Comparison of ENCODE assay signal across 1 cellular context in the genomic region with DNA sequence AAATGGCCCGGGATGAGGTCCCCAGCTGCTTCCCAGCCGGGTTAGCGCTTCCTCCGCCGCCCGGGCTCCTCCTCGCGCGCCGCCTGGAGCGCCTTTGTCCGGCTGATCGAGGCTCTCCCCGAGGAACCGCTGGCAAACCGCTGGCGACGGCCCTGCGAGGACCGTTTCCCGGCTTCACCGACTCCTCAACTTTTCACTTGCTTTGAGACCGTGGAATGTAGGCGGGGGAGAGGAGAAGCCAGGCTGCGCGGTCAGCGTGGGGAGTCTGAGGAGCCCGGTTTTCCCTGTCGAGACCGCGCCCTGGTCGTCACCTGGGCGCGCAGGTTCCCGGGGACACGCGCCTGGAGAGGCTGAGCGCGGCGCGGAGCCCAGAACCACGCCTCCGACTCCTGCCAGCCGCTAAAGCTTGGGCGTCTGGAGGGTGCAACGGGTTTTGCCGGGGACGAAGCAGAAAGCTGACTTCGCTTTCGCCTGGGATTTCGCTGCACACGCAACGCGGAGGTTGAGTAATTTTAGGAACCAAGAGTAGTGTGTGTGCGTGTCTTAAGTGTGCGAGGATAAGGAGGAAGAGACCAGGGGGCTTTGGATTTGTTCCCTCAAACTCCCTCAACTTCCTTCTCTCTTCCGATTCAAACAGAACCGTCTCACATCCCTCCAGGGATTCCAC.
TF ChIP-seq lines count a peak whose summit lies in the region.

No MANE protein-coding gene starts in this region.

TF ChIP-seq in A549, 52 proteins besides CTCF, POLR2A, EP300 and RAD21:
- TF ChIP-seq, protein P1, sequence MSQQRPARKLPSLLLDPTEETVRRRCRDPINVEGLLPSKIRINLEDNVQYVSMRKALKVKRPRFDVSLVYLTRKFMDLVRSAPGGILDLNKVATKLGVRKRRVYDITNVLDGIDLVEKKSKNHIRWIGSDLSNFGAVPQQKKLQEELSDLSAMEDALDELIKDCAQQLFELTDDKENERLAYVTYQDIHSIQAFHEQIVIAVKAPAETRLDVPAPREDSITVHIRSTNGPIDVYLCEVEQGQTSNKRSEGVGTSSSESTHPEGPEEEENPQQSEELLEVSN (IDR thresholded peaks at IDR 0.05; ENCODE audit: borderline replicate concordance, low read depth): peak; percentile 24; the same call in 1 of the 2 replicates
- no peak for TF ChIP-seq CHD4 (IDR thresholded peaks at IDR 0.05; ENCODE audit: borderline replicate concordance)
- 0 out of 2 replicates have a peak, but pooled peaks have one; percentile 48 for TF ChIP-seq HDAC2 (IDR thresholded peaks at IDR 0.05)
- TF ChIP-seq NR3C1 (IDR thresholded peaks at IDR 0.05): no peak
- TF ChIP-seq ZFP36 (IDR thresholded peaks at IDR 0.05; ENCODE audit: borderline replicate concordance, partially characterized antibody): no peak
- TF ChIP-seq TFCP2L1 (CRISPR knock-in tag; IDR thresholded peaks at IDR 0.05): no peak
- no peak for TF ChIP-seq ZC3H11A (IDR thresholded peaks at IDR 0.05)
- no peak for TF ChIP-seq KDM1A (IDR thresholded peaks at IDR 0.05; ENCODE audit: low read depth)
- TF ChIP-seq KDM5A (IDR thresholded peaks at IDR 0.05): no peak
- TF ChIP-seq, protein P2, sequence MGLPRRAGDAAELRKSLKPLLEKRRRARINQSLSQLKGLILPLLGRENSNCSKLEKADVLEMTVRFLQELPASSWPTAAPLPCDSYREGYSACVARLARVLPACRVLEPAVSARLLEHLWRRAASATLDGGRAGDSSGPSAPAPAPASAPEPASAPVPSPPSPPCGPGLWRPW (IDR thresholded peaks at IDR 0.05): no peak
- no peak for TF ChIP-seq EHF (CRISPR knock-in tag; IDR thresholded peaks at IDR 0.05)
- no peak for TF ChIP-seq PHF8 (IDR thresholded peaks at IDR 0.05; ENCODE audit: borderline replicate concordance, low read depth)
- TF ChIP-seq NPAS2 (CRISPR knock-in tag; IDR thresholded peaks at IDR 0.05; ENCODE audit: borderline replicate concordance): no peak
- TF ChIP-seq, protein P3, sequence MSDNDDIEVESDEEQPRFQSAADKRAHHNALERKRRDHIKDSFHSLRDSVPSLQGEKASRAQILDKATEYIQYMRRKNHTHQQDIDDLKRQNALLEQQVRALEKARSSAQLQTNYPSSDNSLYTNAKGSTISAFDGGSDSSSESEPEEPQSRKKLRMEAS (IDR thresholded peaks at IDR 0.05): peak; percentile 8; the same call in 1 of the 2 replicates
- TF ChIP-seq FOXS1 (CRISPR knock-in tag; IDR thresholded peaks at IDR 0.05): no peak
- TF ChIP-seq SMC3 (IDR thresholded peaks at IDR 0.05): no peak
- no peak for TF ChIP-seq ZSCAN20 (CRISPR knock-in tag; IDR thresholded peaks at IDR 0.05)
